ENCODE assay signal across 15 cellular contexts in the genomic region with DNA sequence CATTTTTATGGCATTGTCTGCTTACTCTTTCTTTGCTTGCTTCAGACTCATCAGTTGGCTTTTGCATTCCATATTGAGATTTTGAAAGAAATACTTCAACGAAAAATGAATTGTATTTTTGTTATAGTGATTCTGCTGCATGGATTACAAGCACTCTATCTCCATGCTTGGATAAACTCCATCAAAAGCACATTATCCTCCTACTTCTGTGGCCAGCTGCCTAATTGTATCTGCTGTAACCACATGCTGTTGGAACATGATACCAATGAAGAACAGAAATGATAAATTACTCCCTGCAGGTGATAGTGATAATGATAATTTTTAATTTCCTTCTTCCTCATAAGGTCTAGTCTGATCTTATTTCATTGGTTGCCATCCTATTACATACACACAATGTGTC.
A peak's percentile ranks its signal among the peaks of the same experiment; 100 is the strongest.
DNase-seq lines count a peak whose midpoint lies in the region; ATAC-seq, FAIRE-seq and TF ChIP-seq lines count a peak whose summit lies in the region.
"Had no signal": no experiment of that assay in that cellular context is flagged by ENCODE, and none has a peak within 500 bp of the region (broad histone marks: within the 10 kb centered on the region; RNA-seq: fewer than 3 reads in every experiment).

No MANE protein-coding gene starts in this region.

- H3K36me3 ChIP-seq in astrocyte (ENCODE audit: insufficient read depth, low read length) (no peaks in the 10 kb centered on the region), endodermal cell (ENCODE audit: control insufficient read depth, insufficient read depth, low read length) (no peaks in the 10 kb centered on the region)
- H3K36me3 ChIP-seq: brain microvascular endothelial cell, lower lobe of right lung, transverse colon had no signal

- H3K4me3 ChIP-seq in astrocyte (ENCODE audit: insufficient read depth, low read depth, low read length): no peak overlapping the region
- no peak overlapping the region for H3K4me3 ChIP-seq in endodermal cell (ENCODE audit: low read length)
- H3K4me3 ChIP-seq: lower lobe of right lung, transverse colon had no signal

- no peaks in the 10 kb centered on the region for H3K79me2 ChIP-seq in astrocyte (ENCODE audit: insufficient read depth, low read length)

- H3K27ac ChIP-seq in astrocyte (ENCODE audit: low read depth, low read length) (no peak overlapping the region), endodermal cell (ENCODE audit: low read depth, low read length) (no peak overlapping the region)
- H3K27ac ChIP-seq: brain microvascular endothelial cell, lower lobe of right lung, transverse colon had no signal

- 83% methylated on average over 1 of the region's 1 CpG; no CpG with 5 or more reads in 1 of the 2 experiments for WGBS in endodermal cell (ENCODE audit: insufficient coverage in 1 of 2, insufficient read length in 1 of 2), 2 experiments

- H3K36me3 Mint-ChIP-seq in astrocyte (ENCODE audit: low read depth, unreplicated experiment) (peaks cover 4% of the 10 kb centered on the region), endodermal cell (ENCODE audit: low read depth) (peaks cover 21% of the 10 kb centered on the region)

- no peak overlapping the region for H3K4me2 ChIP-seq in astrocyte (ENCODE audit: low read length)

- TF ChIP-seq CTCF in astrocyte (IDR thresholded peaks at IDR 0.05; ENCODE audit: insufficient read depth, low read depth, low read length): no peak
- TF ChIP-seq CTCF in endodermal cell (conservative IDR thresholded peaks at IDR 0.05): no peak

- H3K9me3 ChIP-seq in astrocyte (ENCODE audit: insufficient read depth, low read depth, low read length) (no peaks in the 10 kb centered on the region), endodermal cell (ENCODE audit: control insufficient read depth, low read length) (peaks cover 8% of the 10 kb centered on the region)
- H3K9me3 ChIP-seq: lower lobe of right lung, transverse colon had no signal

- no peak overlapping the region for H3K27ac Mint-ChIP-seq in astrocyte (ENCODE audit: unreplicated experiment)
- no peak overlapping the region for H3K27ac Mint-ChIP-seq in endodermal cell
- H3K27ac Mint-ChIP-seq: activated CD8-positive, alpha-beta T cell treated with anti-CD3 and anti-CD28 coated beads, Interleukin-2, amount 10 ng/mL, durations not matched to agents 7 days and 5 days; nephron had no signal

- H3K27me3 ChIP-seq in astrocyte (ENCODE audit: insufficient read depth, low read length) (no peaks in the 10 kb centered on the region), endodermal cell (ENCODE audit: control insufficient read depth, insufficient read depth, low read length, poor library complexity, severe bottlenecking) (no peaks in the 10 kb centered on the region)
- H3K27me3 ChIP-seq: brain microvascular endothelial cell, transverse colon had no signal

- no peak for ATAC-seq in GM21367 (IDR thresholded peaks at IDR 0.05; ENCODE audit: unreplicated experiment)
- no peak for ATAC-seq in GM21576 (IDR thresholded peaks at IDR 0.05; ENCODE audit: unreplicated experiment)
- ATAC-seq: activated CD8-positive, alpha-beta T cell treated with anti-CD3 and anti-CD28 coated beads, Interleukin-2, amount 10 ng/mL, durations not matched to agents 7 days and 5 days; lower lobe of right lung had no signal

- H3K27me3 Mint-ChIP-seq in astrocyte (ENCODE audit: low read depth, unreplicated experiment): no peaks in the 10 kb centered on the region
- no peaks in the 10 kb centered on the region for H3K27me3 Mint-ChIP-seq in endodermal cell (ENCODE audit: insufficient read depth)

- H2AFZ ChIP-seq in astrocyte (ENCODE audit: low read depth, low read length): no peak overlapping the region

- DNase-seq in DMS53 (lab: John Stamatoyannopoulos, UW): peak; percentile 37
- peak; percentile 97 for DNase-seq in NCI-H146 treated with DMSO at 0.1 percent for 48 hours (lab: John Stamatoyannopoulos, UW; ENCODE audit: unreplicated experiment)
- DNase-seq in NCI-H524 (lab: John Stamatoyannopoulos, UW): peak; percentile 53 to 85
- peak; percentile 30 for DNase-seq in astrocyte (ENCODE audit: low read depth)
- no peak for DNase-seq in endodermal cell
- DNase-seq in globus pallidus (ENCODE audit: low spot score): no peak
- DNase-seq: activated CD8-positive, alpha-beta T cell treated with anti-CD3 and anti-CD28 coated beads, Interleukin-2, amount 10 ng/mL, durations not matched to agents 7 days and 5 days; activated effector memory CD4-positive, alpha-beta T cell treated with Interleukin-2 at 50 U/mL for 16 hours; brain microvascular endothelial cell; lower lobe of right lung; stimulated activated CD4-positive, alpha-beta T cell treated with anti-CD3 and anti-CD28 coated beads, Interleukin-1b, Interleukin-23, amount 100 ng/mL, for 48 hours; transverse colon had no signal

- no peak overlapping the region for H3K4me3 Mint-ChIP-seq in astrocyte (ENCODE audit: unreplicated experiment)
- H3K4me3 Mint-ChIP-seq in endodermal cell: no peak overlapping the region
- H3K4me3 Mint-ChIP-seq: activated CD8-positive, alpha-beta T cell treated with anti-CD3 and anti-CD28 coated beads, Interleukin-2, amount 10 ng/mL, durations not matched to agents 7 days and 5 days; nephron had no signal

- no peaks in the 10 kb centered on the region for H3K4me1 Mint-ChIP-seq in astrocyte (ENCODE audit: low read depth, unreplicated experiment)
- H3K4me1 Mint-ChIP-seq in endodermal cell: peaks cover 8% of the 10 kb centered on the region

- H3K4me1 ChIP-seq in astrocyte (ENCODE audit: insufficient read depth, low read length) (no peaks in the 10 kb centered on the region), endodermal cell (ENCODE audit: control insufficient read depth, insufficient read depth, low read length) (no peaks in the 10 kb centered on the region)
- H3K4me1 ChIP-seq: lower lobe of right lung, transverse colon had no signal

- H4K20me1 ChIP-seq in astrocyte (ENCODE audit: insufficient read depth, low read length): no peaks in the 10 kb centered on the region

- no peaks in the 10 kb centered on the region for H3K9me3 Mint-ChIP-seq in astrocyte (ENCODE audit: unreplicated experiment)
- H3K9me3 Mint-ChIP-seq in endodermal cell: peaks cover 6% of the 10 kb centered on the region
- H3K9me3 Mint-ChIP-seq: nephron had no signal

- FAIRE-seq in astrocyte (lab: Jason Lieb, UNC): no peak

- H3K9ac ChIP-seq in astrocyte (ENCODE audit: low read length) (no peak overlapping the region), endodermal cell (ENCODE audit: extremely low read depth, low read length, poor library complexity, severe bottlenecking) (no peak overlapping the region)

Comparison
In these comparisons a context has a peak if more than half of its experiments do, and no peak if none do; other contexts are left out.
1. DNase-seq: peak in DMS53 (single experiment), NCI-H146 treated with DMSO at 0.1 percent for 48 hours (single experiment), NCI-H524 (2 of 2) and astrocyte (single experiment); none in endodermal cell (single experiment) and globus pallidus (single experiment).